Comparison of ENCODE assay signal across 31 cellular contexts in the genomic region with DNA sequence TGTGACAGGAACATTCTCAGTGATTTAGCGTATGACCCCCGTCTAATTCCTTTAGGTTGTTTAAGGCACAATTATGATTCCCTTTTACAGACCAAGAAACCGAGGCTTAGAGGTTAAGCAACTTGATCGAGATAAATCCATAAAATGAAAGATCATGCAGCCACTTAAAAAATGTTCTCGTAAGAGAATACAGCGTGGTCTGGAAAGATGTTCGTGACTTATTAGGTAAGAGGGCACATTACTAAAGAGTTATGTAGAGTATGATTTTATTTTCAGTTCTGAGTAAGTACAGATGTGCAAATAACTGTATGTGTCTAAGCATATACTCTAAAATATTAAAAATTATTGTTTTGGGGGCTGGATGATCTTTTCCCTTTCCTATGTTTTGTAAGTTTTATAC.
"Had no signal": no experiment of that assay in that cellular context is flagged by ENCODE, and none has a peak within 500 bp of the region (broad histone marks: within the 10 kb centered on the region; RNA-seq: fewer than 3 reads in every experiment).

No MANE protein-coding gene starts in this region.

- H3K36me3 Mint-ChIP-seq: activated naive CD8-positive, alpha-beta T cell; stimulated activated effector memory CD8-positive, alpha-beta T cell treated with anti-CD3 and anti-CD28 coated beads, Interleukin-12 subunit alpha, Interleukin-12 subunit beta, amount 100 ng/mL, for 72 hours; T-cell; type B pancreatic cell had no signal

- H3K27ac Mint-ChIP-seq: activated naive CD8-positive, alpha-beta T cell; activated T-cell treated with anti-CD3 and anti-CD28 coated beads, Interleukin-2, amount 50 U/mL, for 72 hours; stimulated activated effector memory CD8-positive, alpha-beta T cell treated with anti-CD3 and anti-CD28 coated beads, Interleukin-12 subunit alpha, Interleukin-12 subunit beta, amount 100 ng/mL, for 72 hours; stimulated activated naive CD8-positive, alpha-beta T cell treated with anti-CD3 and anti-CD28 coated beads, Interleukin-15, amount 100 ng/mL, for 72 hours; T-cell; T-helper 2 cell treated with Interferon-gamma antibody and Interleukin-4, amounts not matched to agents 5 μg/mL and 100 μg/mL, for 36 hours had no signal

- H3K9me3 Mint-ChIP-seq: activated T-cell treated with anti-CD3 and anti-CD28 coated beads, Interleukin-2, amount 50 U/mL, for 72 hours; stimulated activated effector memory CD8-positive, alpha-beta T cell treated with anti-CD3 and anti-CD28 coated beads, Interleukin-12 subunit alpha, Interleukin-12 subunit beta, amount 100 ng/mL, for 72 hours; stimulated activated naive CD8-positive, alpha-beta T cell treated with anti-CD3 and anti-CD28 coated beads, Interleukin-15, amount 100 ng/mL, for 72 hours; T-cell; T-helper 2 cell treated with Interferon-gamma antibody and Interleukin-4, amounts not matched to agents 5 μg/mL and 100 μg/mL, for 36 hours; type B pancreatic cell had no signal

- H3K4me3 Mint-ChIP-seq: activated naive CD8-positive, alpha-beta T cell; activated T-cell treated with anti-CD3 and anti-CD28 coated beads, Interleukin-2, amount 50 U/mL, for 72 hours; brain; nephron progenitor cell; stimulated activated effector memory CD8-positive, alpha-beta T cell treated with anti-CD3 and anti-CD28 coated beads, Interleukin-12 subunit alpha, Interleukin-12 subunit beta, amount 100 ng/mL, for 72 hours; stimulated activated naive CD8-positive, alpha-beta T cell treated with anti-CD3 and anti-CD28 coated beads, Interleukin-15, amount 100 ng/mL, for 72 hours; T-cell; T-helper 2 cell treated with Interferon-gamma antibody and Interleukin-4, amounts not matched to agents 5 μg/mL and 100 μg/mL, for 36 hours; type B pancreatic cell had no signal

- H3K4me3 ChIP-seq: adrenal gland, ascending aorta, cardiac muscle cell, coronary artery, dorsolateral prefrontal cortex, left lung, lung, ovary, right lobe of liver, skin epidermis, vagina had no signal

- H3K4me1 Mint-ChIP-seq: stimulated activated effector memory CD8-positive, alpha-beta T cell treated with anti-CD3 and anti-CD28 coated beads, Interleukin-12 subunit alpha, Interleukin-12 subunit beta, amount 100 ng/mL, for 72 hours; stimulated activated naive CD8-positive, alpha-beta T cell treated with anti-CD3 and anti-CD28 coated beads, Interleukin-15, amount 100 ng/mL, for 72 hours had no signal

- H3K27me3 Mint-ChIP-seq: brain, progenitor cell of endocrine pancreas, T-cell had no signal

- DNase-seq: activated CD4-positive, alpha-beta T cell treated with anti-CD3 and anti-CD28 coated beads for 4 hours; activated CD4-positive, alpha-beta T cell treated with anti-CD3 and anti-CD28 coated beads, Interleukin-2, amount 50 U/mL, for 4 hours; activated CD4-positive, CD25-positive, alpha-beta regulatory T cell; activated naive CD4-positive, alpha-beta T cell treated with Interleukin-2 at 50 U/mL for 16 hours; activated T-cell treated with anti-CD3 and anti-CD28 coated beads for 4 hours; activated T-cell treated with anti-CD3 and anti-CD28 coated beads, Interleukin-2, amount 50 U/mL, for 72 hours; adrenal gland; cerebellar nuclear complex; dorsolateral prefrontal cortex; effector memory CD4-positive, alpha-beta T cell; erythroblast; left lung; nephron progenitor cell; ovary; right lobe of liver; stimulated activated CD4-positive, alpha-beta T cell treated with anti-CD3 and anti-CD28 coated beads, Interleukin-4, amount 100 ng/mL, for 24 hours; stimulated activated naive CD8-positive, alpha-beta T cell treated with anti-CD3 and anti-CD28 coated beads, Interleukin-15, amount 100 ng/mL, for 72 hours; substantia nigra; T-cell had no signal
